ENCODE assay signal across 1 cellular context in the genomic region with DNA sequence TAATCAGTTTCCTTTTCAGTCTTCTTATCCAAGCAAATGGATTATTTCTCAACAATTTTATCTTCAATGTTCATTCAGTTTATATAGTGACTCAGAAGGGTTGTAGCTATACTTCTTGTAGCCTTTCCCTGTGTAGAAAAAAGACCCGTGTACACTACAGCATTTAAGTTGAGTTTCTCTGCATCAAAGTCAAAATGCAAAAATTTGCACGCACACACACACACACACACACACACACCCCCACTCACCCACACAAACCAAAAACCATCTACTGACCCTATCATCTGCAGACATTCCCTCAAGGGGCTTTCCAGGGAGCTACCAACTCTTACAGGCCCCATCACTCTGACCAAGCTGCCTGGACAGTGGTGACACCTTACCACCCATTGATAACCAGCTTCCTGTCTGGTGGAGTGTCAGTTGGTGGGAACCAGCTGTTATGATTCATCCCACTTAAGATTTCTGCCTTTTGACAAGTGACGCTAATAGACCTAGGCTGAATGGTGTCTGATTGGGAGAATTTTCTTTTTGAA.
TF ChIP-seq lines count a peak whose summit lies in the region.

No MANE protein-coding gene starts in this region.

TF ChIP-seq in HepG2, 621 proteins besides CTCF, POLR2A, EP300 and RAD21 (continued from another document):
- TF ChIP-seq, protein P1, sequence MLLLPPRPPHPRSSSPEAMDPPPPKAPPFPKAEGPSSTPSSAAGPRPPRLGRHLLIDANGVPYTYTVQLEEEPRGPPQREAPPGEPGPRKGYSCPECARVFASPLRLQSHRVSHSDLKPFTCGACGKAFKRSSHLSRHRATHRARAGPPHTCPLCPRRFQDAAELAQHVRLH (CRISPR knock-in tag; IDR thresholded peaks at IDR 0.05; ENCODE audit: borderline replicate concordance, low read depth) = no peak
- TF ChIP-seq FOSL2 (CRISPR knock-in tag; IDR thresholded peaks at IDR 0.05) (peak; percentile 22; the same call in 1 of the 2 replicates), RBAK (CRISPR knock-in tag; IDR thresholded peaks at IDR 0.05) (no peak)
- TF ChIP-seq, protein P2, sequence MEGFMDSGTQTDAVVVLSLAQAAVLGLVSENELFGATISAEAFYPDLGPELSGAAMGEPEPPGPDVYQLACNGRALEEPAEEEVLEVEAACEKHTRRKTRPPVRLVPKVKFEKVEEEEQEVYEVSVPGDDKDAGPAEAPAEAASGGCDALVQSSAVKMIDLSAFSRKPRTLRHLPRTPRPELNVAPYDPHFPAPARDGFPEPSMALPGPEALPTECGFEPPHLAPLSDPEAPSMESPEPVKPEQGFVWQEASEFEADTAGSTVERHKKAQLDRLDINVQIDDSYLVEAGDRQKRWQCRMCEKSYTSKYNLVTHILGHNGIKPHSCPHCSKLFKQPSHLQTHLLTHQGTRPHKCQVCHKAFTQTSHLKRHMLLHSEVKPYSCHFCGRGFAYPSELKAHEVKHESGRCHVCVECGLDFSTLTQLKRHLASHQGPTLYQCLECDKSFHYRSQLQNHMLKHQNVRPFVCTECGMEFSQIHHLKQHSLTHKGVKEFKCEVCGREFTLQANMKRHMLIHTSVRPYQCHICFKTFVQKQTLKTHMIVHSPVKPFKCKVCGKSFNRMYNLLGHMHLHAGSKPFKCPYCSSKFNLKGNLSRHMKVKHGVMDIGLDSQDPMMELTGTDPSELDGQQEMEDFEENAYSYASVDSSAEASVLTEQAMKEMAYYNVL (CRISPR knock-in tag; IDR thresholded peaks at IDR 0.05; ENCODE audit: borderline replicate concordance) = no peak
- TF ChIP-seq, protein P3, sequence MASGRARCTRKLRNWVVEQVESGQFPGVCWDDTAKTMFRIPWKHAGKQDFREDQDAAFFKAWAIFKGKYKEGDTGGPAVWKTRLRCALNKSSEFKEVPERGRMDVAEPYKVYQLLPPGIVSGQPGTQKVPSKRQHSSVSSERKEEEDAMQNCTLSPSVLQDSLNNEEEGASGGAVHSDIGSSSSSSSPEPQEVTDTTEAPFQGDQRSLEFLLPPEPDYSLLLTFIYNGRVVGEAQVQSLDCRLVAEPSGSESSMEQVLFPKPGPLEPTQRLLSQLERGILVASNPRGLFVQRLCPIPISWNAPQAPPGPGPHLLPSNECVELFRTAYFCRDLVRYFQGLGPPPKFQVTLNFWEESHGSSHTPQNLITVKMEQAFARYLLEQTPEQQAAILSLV (CRISPR knock-in tag; IDR thresholded peaks at IDR 0.05; ENCODE audit: borderline replicate concordance) = no peak
- TF ChIP-seq, protein P4, sequence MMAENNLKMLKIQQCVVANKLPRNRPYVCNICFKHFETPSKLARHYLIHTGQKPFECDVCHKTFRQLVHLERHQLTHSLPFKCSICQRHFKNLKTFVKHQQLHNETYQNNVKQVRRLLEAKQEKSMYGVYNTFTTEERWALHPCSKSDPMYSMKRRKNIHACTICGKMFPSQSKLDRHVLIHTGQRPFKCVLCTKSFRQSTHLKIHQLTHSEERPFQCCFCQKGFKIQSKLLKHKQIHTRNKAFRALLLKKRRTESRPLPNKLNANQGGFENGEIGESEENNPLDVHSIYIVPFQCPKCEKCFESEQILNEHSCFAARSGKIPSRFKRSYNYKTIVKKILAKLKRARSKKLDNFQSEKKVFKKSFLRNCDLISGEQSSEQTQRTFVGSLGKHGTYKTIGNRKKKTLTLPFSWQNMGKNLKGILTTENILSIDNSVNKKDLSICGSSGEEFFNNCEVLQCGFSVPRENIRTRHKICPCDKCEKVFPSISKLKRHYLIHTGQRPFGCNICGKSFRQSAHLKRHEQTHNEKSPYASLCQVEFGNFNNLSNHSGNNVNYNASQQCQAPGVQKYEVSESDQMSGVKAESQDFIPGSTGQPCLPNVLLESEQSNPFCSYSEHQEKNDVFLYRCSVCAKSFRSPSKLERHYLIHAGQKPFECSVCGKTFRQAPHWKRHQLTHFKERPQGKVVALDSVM (CRISPR knock-in tag; IDR thresholded peaks at IDR 0.05) = no peak
